11 cellular contexts compared by ENCODE assay signal in the genomic region with DNA sequence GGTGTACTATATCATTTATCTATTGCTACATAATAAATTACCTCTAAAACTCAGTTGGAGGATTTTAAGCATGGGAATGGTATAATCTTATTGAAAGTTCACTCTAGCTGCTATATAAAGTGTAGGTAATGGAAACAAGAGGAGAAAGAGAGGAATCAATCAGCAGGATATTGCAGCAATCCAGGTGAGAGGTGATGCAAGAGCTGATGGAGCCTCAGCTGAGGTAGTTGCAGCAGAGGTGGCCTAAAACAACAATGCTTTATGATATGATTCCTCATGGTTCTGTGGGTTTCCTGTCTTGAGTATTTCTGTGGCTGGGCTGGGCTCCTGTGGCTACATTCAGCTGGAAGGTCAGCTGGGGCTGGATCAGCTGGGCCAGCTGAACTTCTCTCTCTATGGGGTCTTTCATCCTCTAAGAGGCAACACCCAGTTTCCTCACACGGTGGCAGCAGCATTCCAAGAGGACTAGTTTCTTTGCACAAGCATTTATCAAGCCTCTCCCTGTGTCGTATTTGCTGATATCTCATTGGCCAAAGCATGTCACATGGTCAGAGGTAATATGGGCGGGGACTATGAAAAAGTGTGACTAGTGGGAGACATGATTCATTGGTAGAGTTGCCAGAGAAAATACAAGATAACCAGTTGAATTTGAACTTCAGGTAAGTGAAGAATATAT.
DNase-seq lines count a peak whose midpoint lies in the region; TF ChIP-seq lines count a peak whose summit lies in the region.
"Had no signal": no experiment of that assay in that cellular context is flagged by ENCODE, and none has a peak within 500 bp of the region (broad histone marks: within the 10 kb centered on the region; RNA-seq: fewer than 3 reads in every experiment).

No MANE protein-coding gene starts in this region.

- POLR2A ChIA-PET in Caco-2 (lab: Charles Lee): no interaction called here

- WGBS in ovary, 3 donors: 37 to 49% (median 41%) methylated on average over 3 of the region's 3 CpGs

- no peak overlapping the region for H3K27ac ChIP-seq in ovary
- H3K27ac ChIP-seq: SJSA1 had no signal

- no peaks in the 10 kb centered on the region for H3K4me1 Mint-ChIP-seq in Caco-2 (ENCODE audit: low read depth, unreplicated experiment)
- H3K4me1 Mint-ChIP-seq: central memory CD8-positive, alpha-beta T cell had no signal

- BruUV-seq in Caco-2 (replicated peaks; lab: Mats Ljungman, UMichigan): no TSS peak

- TF ChIP-seq EP300 in ovary (IDR thresholded peaks at IDR 0.05): no peak

- H3K36me3 Mint-ChIP-seq in Caco-2 (ENCODE audit: insufficient read depth, unreplicated experiment): no peaks in the 10 kb centered on the region

- no peak for TF ChIP-seq POLR2A in ovary (IDR thresholded peaks at IDR 0.05)

- H3K9me3 Mint-ChIP-seq in Caco-2 (ENCODE audit: unreplicated experiment): peaks cover 14% of the 10 kb centered on the region

- H3K27ac Mint-ChIP-seq in Caco-2 (ENCODE audit: unreplicated experiment): no peak overlapping the region

- peak; percentile 36 to 61 for DNase-seq in Caco-2
- DNase-seq in H4 (ENCODE audit: low spot score): peak; percentile 63
- DNase-seq in OCI-M2 (lab: John Stamatoyannopoulos, UW; ENCODE audit: unreplicated experiment): peak; percentile 0
- DNase-seq in iPS-NIHi11 (ENCODE audit: low spot score): peak; percentile 81
- no peak for DNase-seq in ovary
- DNase-seq in stimulated activated CD4-positive, alpha-beta T cell treated with anti-CD3 and anti-CD28 coated beads, Interleukin-4, amount 100 ng/mL, for 24 hours: no peak
- DNase-seq in activated CD8-positive, alpha-beta memory T cell treated with anti-CD3 and anti-CD28 coated beads, Interleukin-2, amount 50 U/mL, for 48 hours: no peak
- no peak for DNase-seq in amniotic stem cell (lab: John Stamatoyannopoulos, UW)
- DNase-seq: activated T-cell treated with anti-CD3 and anti-CD28 coated beads for 4 hours had no signal

- H3K27me3 ChIP-seq in Caco-2 (replicated peaks; ENCODE audit: control insufficient read depth, insufficient read depth, low read length) (no peaks in the 10 kb centered on the region), ovary (no peaks in the 10 kb centered on the region)
- H3K27me3 ChIP-seq: SJSA1 had no signal

- intact Hi-C loops in Caco-2 (cut with micrococcal nuclease; ENCODE audit: unreplicated experiment) (no loop called here), ovary (cut with DNase I) (no loop called here)

- TF ChIP-seq CTCF in Caco-2 (IDR thresholded peaks at IDR 0.05; ENCODE audit: insufficient read depth in 1 of 2, low read depth in 1 of 2, low read length in 1 of 2, severe bottlenecking in 1 of 2, unreplicated experiment in 1 of 2): no peak
- TF ChIP-seq CTCF in ovary (IDR thresholded peaks at IDR 0.05): no peak

- H3K27me3 Mint-ChIP-seq in Caco-2 (ENCODE audit: insufficient read depth, unreplicated experiment): peaks cover 3% of the 10 kb centered on the region
- H3K27me3 Mint-ChIP-seq: central memory CD8-positive, alpha-beta T cell had no signal

- no peaks in the 10 kb centered on the region for H3K4me1 ChIP-seq in Caco-2
- H3K4me1 ChIP-seq in ovary (ENCODE audit: insufficient read depth): no peaks in the 10 kb centered on the region
- H3K4me1 ChIP-seq: SJSA1 had no signal

- CTCF ChIA-PET in Caco-2 (lab: Charles Lee): no interaction called here

- no peaks in the 10 kb centered on the region for H3K36me3 ChIP-seq in Caco-2 (ENCODE audit: control insufficient read depth, insufficient read depth, low read length)
- no peaks in the 10 kb centered on the region for H3K36me3 ChIP-seq in ovary
- H3K36me3 ChIP-seq: SJSA1 had no signal

- H3K9me3 ChIP-seq in Caco-2 (no peaks in the 10 kb centered on the region), ovary (no peaks in the 10 kb centered on the region)
- H3K9me3 ChIP-seq: SJSA1 had no signal

- H3K4me3 ChIP-seq in Caco-2 (ENCODE audit: low read depth, low read length) (no peak overlapping the region), ovary (no peak overlapping the region)
- H3K4me3 ChIP-seq: SJSA1 had no signal

- H3K4me3 Mint-ChIP-seq in Caco-2 (ENCODE audit: unreplicated experiment): no peak overlapping the region
- H3K4me3 Mint-ChIP-seq: central memory CD8-positive, alpha-beta T cell had no signal

Comparison
In these comparisons a context has a peak if more than half of its experiments do, and no peak if none do; other contexts are left out.
1. DNase-seq: peak in Caco-2 (2 of 2), H4 (single experiment), OCI-M2 (single experiment) and iPS-NIHi11 (single experiment); none in ovary (0 of 5), stimulated activated CD4-positive, alpha-beta T cell treated with anti-CD3 and anti-CD28 coated beads, Interleukin-4, amount 100 ng/mL, for 24 hours (single experiment), activated CD8-positive, alpha-beta memory T cell treated with anti-CD3 and anti-CD28 coated beads, Interleukin-2, amount 50 U/mL, for 48 hours (single experiment) and amniotic stem cell (single experiment).